24 cellular contexts compared by ENCODE assay signal in the genomic region with DNA sequence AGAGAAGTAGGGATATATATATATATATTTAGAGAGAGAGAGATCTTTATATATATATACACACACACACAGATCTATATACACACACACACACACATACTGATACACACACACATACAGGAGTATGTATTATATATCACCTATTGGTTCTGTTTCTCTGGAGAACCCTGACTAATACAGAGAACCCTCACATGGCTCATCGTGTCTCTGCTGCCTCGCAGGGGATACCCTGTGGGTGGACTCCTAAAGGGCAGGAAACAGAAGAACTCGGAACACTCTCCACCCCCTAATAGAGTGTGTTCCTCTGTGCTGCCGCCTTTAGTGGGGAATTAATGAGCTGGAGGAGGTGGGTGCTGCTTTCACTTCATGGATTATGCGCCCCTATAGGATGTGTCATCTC.
"Had no signal": no experiment of that assay in that cellular context is flagged by ENCODE, and none has a peak within 500 bp of the region (broad histone marks: within the 10 kb centered on the region; RNA-seq: fewer than 3 reads in every experiment).

No MANE protein-coding gene starts in this region.

- ATAC-seq: body of pancreas; effector memory CD8-positive, alpha-beta T cell; foreskin keratinocyte; gastrocnemius medialis had no signal

- H3K4me1 Mint-ChIP-seq: activated naive CD4-positive, alpha-beta T cell treated with anti-CD3 and anti-CD28 coated beads, Interleukin-2, amount 10 ng/mL, durations not matched to agents 7 days and 5 days had no signal

- H3K9me3 Mint-ChIP-seq: activated naive CD4-positive, alpha-beta T cell treated with anti-CD3 and anti-CD28 coated beads, Interleukin-2, amount 10 ng/mL, durations not matched to agents 7 days and 5 days; activated naive CD4-positive, alpha-beta T cell treated with anti-CD3 and anti-CD28 coated beads, Interleukin-2, amount 50 U/mL, for 72 hours; activated T-cell treated with anti-CD3 and anti-CD28 coated beads, Interleukin-2, amount 50 U/mL, for 4 hours; activated T-helper 1 cell treated with anti-CD3 and anti-CD28 coated beads, Interleukin-12 subunit alpha, Interleukin-12 subunit beta, Interleukin-2, Interleukin-4 antibody, amounts not matched to agents 30 ng/mL and 10 ng/mL and 1 ng/mL, durations not matched to agents 14 hours and 24 hours and 36 hours; effector memory CD8-positive, alpha-beta T cell had no signal

- H3K36me3 Mint-ChIP-seq: activated naive CD4-positive, alpha-beta T cell treated with anti-CD3 and anti-CD28 coated beads, Interleukin-2, amount 10 ng/mL, durations not matched to agents 7 days and 5 days; activated naive CD4-positive, alpha-beta T cell treated with anti-CD3 and anti-CD28 coated beads, Interleukin-2, amount 50 U/mL, for 72 hours had no signal

- H3K27ac Mint-ChIP-seq: activated naive CD4-positive, alpha-beta T cell treated with anti-CD3 and anti-CD28 coated beads, Interleukin-2, amount 10 ng/mL, durations not matched to agents 7 days and 5 days; activated naive CD4-positive, alpha-beta T cell treated with anti-CD3 and anti-CD28 coated beads, Interleukin-2, amount 50 U/mL, for 72 hours; activated T-helper 1 cell treated with anti-CD3 and anti-CD28 coated beads, Interleukin-12 subunit alpha, Interleukin-12 subunit beta, Interleukin-2, Interleukin-4 antibody, amounts not matched to agents 30 ng/mL and 10 ng/mL and 1 ng/mL, durations not matched to agents 14 hours and 24 hours and 36 hours; effector memory CD8-positive, alpha-beta T cell had no signal

- H3K4me3 Mint-ChIP-seq: activated naive CD4-positive, alpha-beta T cell treated with anti-CD3 and anti-CD28 coated beads, Interleukin-2, amount 10 ng/mL, durations not matched to agents 7 days and 5 days; activated T-cell treated with anti-CD3 and anti-CD28 coated beads, Interleukin-2, amount 50 U/mL, for 4 hours; activated T-helper 1 cell treated with anti-CD3 and anti-CD28 coated beads, Interleukin-12 subunit alpha, Interleukin-12 subunit beta, Interleukin-2, Interleukin-4 antibody, amounts not matched to agents 30 ng/mL and 10 ng/mL and 1 ng/mL, durations not matched to agents 14 hours and 24 hours and 36 hours; effector memory CD8-positive, alpha-beta T cell had no signal

- DNase-seq: activated CD4-positive, alpha-beta T cell treated with anti-CD3 and anti-CD28 coated beads for 48 hours; activated CD4-positive, alpha-beta T cell treated with anti-CD3 and anti-CD28 coated beads, Interleukin-2, amount 50 U/mL, for 1 hour; activated CD4-positive, alpha-beta T cell treated with anti-CD3 and anti-CD28 coated beads, Interleukin-2, amount 50 U/mL, for 48 hours; activated CD4-positive, CD25-positive, alpha-beta regulatory T cell; activated CD4-positive, CD25-positive, alpha-beta regulatory T cell treated with anti-CD3 and anti-CD28 coated beads, Interleukin-2, amount 50 U/mL, for 72 hours; activated CD8-positive, alpha-beta memory T cell treated with anti-CD3 and anti-CD28 coated beads, Interleukin-2, amount 50 U/mL, for 48 hours; activated gamma-delta T cell; activated naive CD4-positive, alpha-beta T cell; activated naive CD4-positive, alpha-beta T cell treated with anti-CD3 and anti-CD28 coated beads, Interleukin-2, amount 10 ng/mL, durations not matched to agents 7 days and 5 days; activated T-cell treated with anti-CD3 and anti-CD28 coated beads, Interleukin-2, amount 50 U/mL, for 4 hours; adrenal gland; amygdala; aorta; body of pancreas; cortex of kidney; dermis blood vessel endothelial cell; effector CD4-positive, alpha-beta T cell; effector memory CD8-positive, alpha-beta T cell; erythroblast; foreskin keratinocyte; gastrocnemius medialis; T-helper 2 cell had no signal
